ENCODE assay signal across 27 cellular contexts in genomic region chr2:157685572-157685971, GRCh38. TPM values are rescaled to one million over a fixed set of nuclear protein-coding genes. Genes with fewer than 3 reads are reported as not detected.
"Had no signal": no experiment of that assay in that cellular context is flagged by ENCODE, and none has a peak within 500 bp of the region (broad histone marks: within the 10 kb centered on the region; RNA-seq: fewer than 3 reads in every experiment).

No MANE protein-coding gene starts in this region.

- H2AFZ ChIP-seq: hepatocyte, neural progenitor cell had no signal

- H3K27ac ChIP-seq: epithelial cell of prostate, gastroesophageal sphincter, heart left ventricle, hepatocyte, neural progenitor cell, prostate gland, sigmoid colon, skin epidermis, suprapubic skin, transverse colon had no signal

- ATAC-seq: esophagus mucosa; gastroesophageal sphincter; heart left ventricle; left colon; left ventricle myocardium superior; naive thymus-derived CD4-positive, alpha-beta T cell; right cardiac atrium; stimulated activated naive CD8-positive, alpha-beta T cell treated with anti-CD3 and anti-CD28 coated beads, Interleukin-15, amount 100 ng/mL, for 72 hours had no signal

- H3K79me2 ChIP-seq: hepatocyte had no signal

- H3K27me3 ChIP-seq: gastroesophageal sphincter, hepatocyte, sigmoid colon, suprapubic skin, transverse colon had no signal

- FAIRE-seq: colon had no signal

- DNase-seq: central memory CD4-positive, alpha-beta T cell; effector CD8-positive, alpha-beta T cell; endodermal cell; foreskin fibroblast; heart left ventricle; left colon; left ventricle myocardium superior; midbrain; naive thymus-derived CD4-positive, alpha-beta T cell; right cardiac atrium; sigmoid colon; stimulated activated CD4-positive, alpha-beta T cell treated with anti-CD3 and anti-CD28 coated beads, Interleukin-15, amount 100 ng/mL, for 24 hours; stimulated activated CD4-positive, alpha-beta T cell treated with anti-CD3 and anti-CD28 coated beads, Interleukin-4, amount 100 ng/mL, for 1 hour; stimulated activated CD8-positive, alpha-beta memory T cell treated with anti-CD3 and anti-CD28 coated beads, Interleukin-4, amount 100 ng/mL, for 48 hours; stimulated activated naive CD4-positive, alpha-beta T cell; stimulated activated naive CD8-positive, alpha-beta T cell treated with anti-CD3 and anti-CD28 coated beads, Interleukin-15, amount 100 ng/mL, for 72 hours; transverse colon had no signal

- H3K4me2 ChIP-seq: hepatocyte, neural progenitor cell had no signal

- H3K9me3 ChIP-seq: gastroesophageal sphincter, prostate gland, sigmoid colon, suprapubic skin, transverse colon had no signal

- H3K4me3 ChIP-seq: gastroesophageal sphincter, heart left ventricle, hepatocyte, neural progenitor cell, prostate gland, sigmoid colon, skin epidermis, suprapubic skin, transverse colon had no signal

- H3K36me3 ChIP-seq: gastroesophageal sphincter, heart left ventricle, neural progenitor cell, prostate gland, sigmoid colon, suprapubic skin, transverse colon had no signal

- H3K4me1 ChIP-seq: gastroesophageal sphincter, heart left ventricle, prostate gland, sigmoid colon, suprapubic skin, transverse colon had no signal

- H3K9ac ChIP-seq: neural progenitor cell had no signal

RNA-seq across cellular contexts. Expression of gene ACVR1C, which starts 56.9 kb away (rescaled TPM):
- total RNA-seq: lung microvascular endothelial cell had no signal
